ENCODE assay signal across 30 cellular contexts in the genomic region with DNA sequence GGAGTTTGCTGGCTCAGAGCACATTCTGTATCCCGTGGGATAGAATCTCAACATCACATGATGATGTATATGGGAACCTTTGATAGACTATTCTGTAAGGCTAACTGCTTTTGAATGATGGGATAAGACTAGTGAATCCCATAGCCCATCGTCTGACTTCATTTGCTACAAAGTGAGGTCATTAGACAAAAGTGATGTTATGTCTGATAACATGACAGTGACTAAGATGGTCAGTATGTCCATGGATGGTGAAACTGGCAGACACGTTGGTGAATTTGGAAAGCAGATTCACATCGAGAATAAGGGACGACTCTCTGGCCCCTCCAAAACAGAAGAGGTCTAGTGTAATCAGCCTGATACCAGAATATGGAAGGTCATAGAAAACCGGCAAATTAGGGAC.
"Had no signal": no experiment of that assay in that cellular context is flagged by ENCODE, and none has a peak within 500 bp of the region (broad histone marks: within the 10 kb centered on the region; RNA-seq: fewer than 3 reads in every experiment).

No MANE protein-coding gene starts in this region.

- H3K9me3 ChIP-seq: gastroesophageal sphincter, pancreas, prostate gland, suprapubic skin, tibial artery had no signal

- H3K4me3 ChIP-seq: gastroesophageal sphincter, pancreas, prostate gland, smooth muscle cell, suprapubic skin, tibial artery had no signal

- DNase-seq: activated CD4-positive, alpha-beta T cell treated with anti-CD3 and anti-CD28 coated beads for 48 hours; activated CD4-positive, alpha-beta T cell treated with anti-CD3 and anti-CD28 coated beads, Interleukin-2, amount 50 U/mL, for 48 hours; activated CD8-positive, alpha-beta memory T cell treated with anti-CD3 and anti-CD28 coated beads for 24 hours; activated gamma-delta T cell; activated naive CD4-positive, alpha-beta T cell treated with anti-CD3 and anti-CD28 coated beads, Interleukin-2, amount 10 ng/mL, durations not matched to agents 7 days and 5 days; activated naive CD8-positive, alpha-beta T cell treated with anti-CD3 and anti-CD28 coated beads, Interleukin-2, amount 10 ng/mL, durations not matched to agents 7 days and 5 days; amniotic stem cell; caudate nucleus; cortex of kidney; effector memory CD8-positive, alpha-beta T cell; hippocampal formation; left colon; mammary epithelial cell; naive thymus-derived CD4-positive, alpha-beta T cell; pancreas; retina; stimulated activated CD4-positive, alpha-beta T cell treated with anti-CD3 and anti-CD28 coated beads, Interleukin-1b, Interleukin-23, amount 100 ng/mL, for 48 hours; stimulated activated naive CD4-positive, alpha-beta T cell; T-helper 9 cell; tibial artery had no signal

- H3K36me3 ChIP-seq: gastroesophageal sphincter, pancreas, prostate gland, suprapubic skin, tibial artery had no signal

- H3K4me2 ChIP-seq: smooth muscle cell had no signal

- FAIRE-seq: astrocyte, endothelial cell of umbilical vein, keratinocyte, pancreas, TTC549 had no signal

- ATAC-seq: effector memory CD8-positive, alpha-beta T cell; gastroesophageal sphincter; left colon; naive thymus-derived CD4-positive, alpha-beta T cell; pancreas; sciatic nerve had no signal

- H3K27me3 ChIP-seq: gastroesophageal sphincter, pancreas, suprapubic skin, tibial artery had no signal

- H3K27ac ChIP-seq: gastroesophageal sphincter, pancreas, prostate gland, suprapubic skin, tibial artery, VCaP had no signal

- H3K4me1 ChIP-seq: gastroesophageal sphincter, pancreas, prostate gland, suprapubic skin, tibial artery had no signal
